14 cellular contexts compared by ENCODE assay signal in genomic region chr16:68298312-68298711, GRCh38. TPM values are rescaled to one million over a fixed set of nuclear protein-coding genes. Genes with fewer than 3 reads are reported as not detected.
A peak's percentile ranks its signal among the peaks of the same experiment; 100 is the strongest.
DNase-seq lines count a peak whose midpoint lies in the region; ATAC-seq and TF ChIP-seq lines count a peak whose summit lies in the region.
"Had no signal": no experiment of that assay in that cellular context is flagged by ENCODE, and none has a peak within 500 bp of the region (broad histone marks: within the 10 kb centered on the region; RNA-seq: fewer than 3 reads in every experiment).

No MANE protein-coding gene starts in this region.

- H3K9me2 ChIP-seq in HCT116 (ENCODE audit: insufficient read depth): no peaks in the 10 kb centered on the region

- H3K4me3 Mint-ChIP-seq in CD4-positive, CD25-positive, alpha-beta regulatory T cell: no peak overlapping the region
- no peak overlapping the region for H3K4me3 Mint-ChIP-seq in central memory CD8-positive, alpha-beta T cell
- no peak overlapping the region for H3K4me3 Mint-ChIP-seq in naive thymus-derived CD8-positive, alpha-beta T cell

- H3K36me3 Mint-ChIP-seq in CD4-positive, CD25-positive, alpha-beta regulatory T cell: peaks cover 56% of the 10 kb centered on the region
- peaks cover 59% of the 10 kb centered on the region for H3K36me3 Mint-ChIP-seq in central memory CD8-positive, alpha-beta T cell (ENCODE audit: insufficient read depth)
- H3K36me3 Mint-ChIP-seq in naive thymus-derived CD8-positive, alpha-beta T cell: peaks cover 8 to 96% (median 28%) of the 10 kb centered on the region in 3 donors

- CTCF ChIA-PET in HCT116 (lab: Charles Lee): no interaction called here

- TF ChIP-seq POLR2A in HCT116 (IDR thresholded peaks at IDR 0.05; ENCODE audit: borderline replicate concordance, extremely low read depth, insufficient read depth, insufficient read length): no peak

- H3K4me1 Mint-ChIP-seq in CD4-positive, CD25-positive, alpha-beta regulatory T cell: peaks cover 12 to 55% (median 21%) of the 10 kb centered on the region in 4 donors
- peaks cover 25% of the 10 kb centered on the region for H3K4me1 Mint-ChIP-seq in central memory CD8-positive, alpha-beta T cell
- H3K4me1 Mint-ChIP-seq in naive thymus-derived CD8-positive, alpha-beta T cell: peaks cover 13 to 50% (median 33%) of the 10 kb centered on the region in 4 donors

- POLR2A ChIA-PET in HCT116 (lab: Charles Lee): no interaction called here
- POLR2A ChIA-PET in naive thymus-derived CD8-positive, alpha-beta T cell (lab: Charles Lee): interaction anchor here (0.9 to 34.3 kb wide), 2 partner anchors 11 to 23 kb away, joined by 4 to 1294 read pairs; partner anchors contain the start of gene SLC7A6

- no peaks in the 10 kb centered on the region for H3K4me1 ChIP-seq in CD4-positive, CD25-positive, alpha-beta regulatory T cell (ENCODE audit: control insufficient read depth, insufficient read depth, low read length, poor library complexity, severe bottlenecking)
- no peaks in the 10 kb centered on the region for H3K4me1 ChIP-seq in HCT116 (ENCODE audit: control insufficient read depth in 1 of 2, insufficient read depth in 2 of 2, low read length in 2 of 2)
- H3K4me1 ChIP-seq in colonic mucosa: no peaks in the 10 kb centered on the region

- H3K36me3 ChIP-seq in CD4-positive, CD25-positive, alpha-beta regulatory T cell (ENCODE audit: control insufficient read depth, insufficient read depth, low read length): peaks cover 94% of the 10 kb centered on the region
- H3K36me3 ChIP-seq in HCT116 (ENCODE audit: control insufficient read depth in 1 of 2, insufficient read depth in 2 of 2, low read length in 2 of 2) (peaks cover 32 to 72% of the 10 kb centered on the region in 2 experiments), colonic mucosa (peaks cover 18% of the 10 kb centered on the region)

- no peak for ATAC-seq in CD4-positive, CD25-positive, alpha-beta regulatory T cell (ENCODE audit: low read depth in 2 of 2)
- no peak for ATAC-seq in HCT116
- no peak for ATAC-seq in central memory CD8-positive, alpha-beta T cell (replicated peaks; ENCODE audit: extremely low read depth, poor library complexity, severe bottlenecking)
- no peak for ATAC-seq in naive thymus-derived CD8-positive, alpha-beta T cell

- no peak overlapping the region for H3K27ac ChIP-seq in CD4-positive, CD25-positive, alpha-beta regulatory T cell (ENCODE audit: insufficient read depth, low read length, poor library complexity, severe bottlenecking)
- H3K27ac ChIP-seq in HCT116 (ENCODE audit: low read depth, low read length) (0 out of 2 replicates have a peak overlapping the region, but pooled peaks have one; percentile 10), colonic mucosa (no peak overlapping the region)
- H3K27ac ChIP-seq: C4-2B had no signal

- H3K9me3 Mint-ChIP-seq in CD4-positive, CD25-positive, alpha-beta regulatory T cell: no peaks in the 10 kb centered on the region
- H3K9me3 Mint-ChIP-seq in central memory CD8-positive, alpha-beta T cell: no peaks in the 10 kb centered on the region
- H3K9me3 Mint-ChIP-seq in naive thymus-derived CD8-positive, alpha-beta T cell: no peaks in the 10 kb centered on the region

- H3K4me3 ChIP-seq in CD4-positive, CD25-positive, alpha-beta regulatory T cell (ENCODE audit: low read depth, low read length): no peak overlapping the region
- no peak overlapping the region for H3K4me3 ChIP-seq in HCT116 (replicated peaks in 1 of 2; ENCODE audit: low read depth in 1 of 2, low read length in 2 of 2)
- H3K4me3 ChIP-seq in colonic mucosa: no peak overlapping the region

- intact Hi-C loops in HCT116 (cut with micrococcal nuclease) (no loop called here), colonic mucosa (cut with DNase I) (no loop called here)

- no peak for TF ChIP-seq RAD21 in HCT116 (IDR thresholded peaks at IDR 0.05; ENCODE audit: low read depth)

- H3K79me2 ChIP-seq in HCT116 (ENCODE audit: insufficient read depth, low read length): peaks cover 7% of the 10 kb centered on the region; the same call in 1 of the 2 replicates

- no peaks in the 10 kb centered on the region for H3K27me3 Mint-ChIP-seq in CD4-positive, CD25-positive, alpha-beta regulatory T cell
- no peaks in the 10 kb centered on the region for H3K27me3 Mint-ChIP-seq in central memory CD8-positive, alpha-beta T cell
- H3K27me3 Mint-ChIP-seq in naive thymus-derived CD8-positive, alpha-beta T cell: no peaks in the 10 kb centered on the region

- H3K27me3 ChIP-seq in CD4-positive, CD25-positive, alpha-beta regulatory T cell (ENCODE audit: control insufficient read depth, insufficient read depth, low read length): no peaks in the 10 kb centered on the region
- no peaks in the 10 kb centered on the region for H3K27me3 ChIP-seq in HCT116 (ENCODE audit: insufficient read depth, low read length)
- no peaks in the 10 kb centered on the region for H3K27me3 ChIP-seq in colonic mucosa

- TF ChIP-seq CTCF in HCT116 (IDR thresholded peaks at IDR 0.05 in 2 of 3, conservative IDR thresholded peaks at IDR 0.05 in 1 of 3; ENCODE audit: borderline replicate concordance in 1 of 3, insufficient read depth in 1 of 3, low read depth in 2 of 3, low read length in 2 of 3) (no peak), colonic mucosa (IDR thresholded peaks at IDR 0.05) (no peak)

- no TSS peak for BruUV-seq in HCT116 (replicated peaks; lab: Mats Ljungman, UMichigan)

- H3K9me3 ChIP-seq in CD4-positive, CD25-positive, alpha-beta regulatory T cell (ENCODE audit: control insufficient read depth in 2 of 2, low read length in 2 of 2): no peaks in the 10 kb centered on the region
- no peaks in the 10 kb centered on the region for H3K9me3 ChIP-seq in HCT116 (ENCODE audit: control insufficient read depth in 1 of 2, insufficient read depth in 1 of 2, low read depth in 1 of 2, low read length in 2 of 2)
- no peaks in the 10 kb centered on the region for H3K9me3 ChIP-seq in colonic mucosa

- H4K20me1 ChIP-seq in HCT116 (ENCODE audit: insufficient read depth): no peaks in the 10 kb centered on the region

- H3K9ac ChIP-seq in HCT116 (ENCODE audit: low read length) (no peak overlapping the region), colonic mucosa (ENCODE audit: low read depth in 2 of 2, low read length in 2 of 2) (no peak overlapping the region)

- no peak overlapping the region for H3K4me2 ChIP-seq in HCT116 (ENCODE audit: low read length)

- peak overlapping the region in 2 of 3 donors; percentile 21 to 52 for H3K27ac Mint-ChIP-seq in CD4-positive, CD25-positive, alpha-beta regulatory T cell
- peak overlapping the region; percentile 25 for H3K27ac Mint-ChIP-seq in central memory CD8-positive, alpha-beta T cell (ENCODE audit: low read depth)
- H3K27ac Mint-ChIP-seq in naive thymus-derived CD8-positive, alpha-beta T cell: peak overlapping the region in 8 of 10 donors; percentile 19 to 77 (median 50)

- no peak for DNase-seq in CD4-positive, CD25-positive, alpha-beta regulatory T cell
- DNase-seq in HCT116 (ENCODE audit: low read depth, low spot score) (no peak), colonic mucosa (no peak), Kasumi-1 (lab: John Stamatoyannopoulos, UW) (no peak), NCI-H187 treated with DMSO at 0.1 percent for 48 hours (lab: John Stamatoyannopoulos, UW) (no peak), NOMO-1 treated with dmso at 0.1 percent for 144 hours (lab: John Stamatoyannopoulos, UW; ENCODE audit: unreplicated experiment) (no peak)
- DNase-seq in central memory CD8-positive, alpha-beta T cell (ENCODE audit: low spot score in 2 of 2): no peak
- no peak for DNase-seq in naive thymus-derived CD8-positive, alpha-beta T cell
- DNase-seq: activated CD8-positive, alpha-beta memory T cell treated with anti-CD3 and anti-CD28 coated beads, Interleukin-2, amount 50 U/mL, for 4 hours; NCI-H1436 treated with DMSO at 0.1 percent for 48 hours; NCI-H748 treated with DMSO at 0.1 percent for 48 hours; retina; SHP77 treated with DMSO at 0.1 percent for 48 hours had no signal

- RAD21 ChIA-PET in HCT116 (lab: Charles Lee; ENCODE audit: low non-redundant PET in 1 of 2, low total read pairs in 2 of 2, uncharacterized antibody in 2 of 2, unreplicated experiment in 2 of 2): no interaction called here

- H2AFZ ChIP-seq in HCT116 (ENCODE audit: low read depth, low read length, poor library complexity, severe bottlenecking): no peak overlapping the region

TF ChIP-seq in HCT116, 20 proteins besides CTCF, POLR2A, EP300 and RAD21:
- TF ChIP-seq CEBPB (IDR thresholded peaks at IDR 0.05; ENCODE audit: low read depth): no peak
- TF ChIP-seq EGR1 (IDR thresholded peaks at IDR 0.05; ENCODE audit: low read depth): no peak

RNA-seq across cellular contexts. Expression of gene SLC7A6OS, which starts 12.4 kb away (rescaled TPM):
- total RNA-seq in CD4-positive, CD25-positive, alpha-beta regulatory T cell: 38.4 TPM
- 10 to 100 TPM; 23.7 to 28.0 (median 26.8) TPM for polyA plus RNA-seq in CD4-positive, CD25-positive, alpha-beta regulatory T cell
- 16.4 TPM for total RNA-seq in HCT116 (2021; ENCODE audit: unreplicated experiment)
- 8.4 and 9.2 TPM in 2 replicates for polyA plus RNA-seq in HCT116 (2012)
- 10 to 100 TPM; 46.0 to 52.0 TPM for total RNA-seq in naive thymus-derived CD8-positive, alpha-beta T cell
- 10 to 100 TPM; 18.8 to 27.5 (median 23.3) TPM for polyA plus RNA-seq in naive thymus-derived CD8-positive, alpha-beta T cell
- 10 to 100 TPM; 15.2 to 16.6 TPM for total RNA-seq in colonic mucosa

RNA-seq across cellular contexts. Expression of gene PRMT7, which starts 12.5 kb away (rescaled TPM):
- total RNA-seq in CD4-positive, CD25-positive, alpha-beta regulatory T cell: 53.8 TPM
- polyA plus RNA-seq in CD4-positive, CD25-positive, alpha-beta regulatory T cell: 10 to 100 TPM; 32.4 to 34.8 (median 34.1) TPM
- total RNA-seq in HCT116 (2021; ENCODE audit: unreplicated experiment): 34.4 TPM
- polyA plus RNA-seq in HCT116 (2012): 24.3 and 27.7 TPM in 2 replicates
- total RNA-seq in naive thymus-derived CD8-positive, alpha-beta T cell: 100 to 1,000 TPM; 110 to 112 TPM
- polyA plus RNA-seq in naive thymus-derived CD8-positive, alpha-beta T cell: 10 to 100 TPM; 35.7 to 49.9 (median 43.2) TPM
- 10 to 100 TPM; 18.0 to 45.4 TPM for total RNA-seq in colonic mucosa

RNA-seq across cellular contexts. Expression of gene SLC7A6, which starts 34.0 kb away (rescaled TPM):
- total RNA-seq in CD4-positive, CD25-positive, alpha-beta regulatory T cell: 141 TPM
- 10 to 100 TPM; 10.7 to 21.4 (median 17.4) TPM for polyA plus RNA-seq in CD4-positive, CD25-positive, alpha-beta regulatory T cell
- 28.5 TPM for total RNA-seq in HCT116 (2021; ENCODE audit: unreplicated experiment)
- 8.3 and 9.1 TPM in 2 replicates for polyA plus RNA-seq in HCT116 (2012)
- total RNA-seq in naive thymus-derived CD8-positive, alpha-beta T cell: 100 to 1,000 TPM; 211 to 228 TPM
- polyA plus RNA-seq in naive thymus-derived CD8-positive, alpha-beta T cell: 10 to 100 TPM; 14.3 to 20.2 (median 19.2) TPM
- total RNA-seq in colonic mucosa: 10 to 100 TPM; 22.0 to 42.2 TPM

RNA-seq across cellular contexts. Expression of gene PLA2G15, which starts 53.1 kb away (rescaled TPM):
- 9.4 TPM for total RNA-seq in CD4-positive, CD25-positive, alpha-beta regulatory T cell
- polyA plus RNA-seq in CD4-positive, CD25-positive, alpha-beta regulatory T cell: 10 to 100 TPM in 1 of 4 donors, 1 to 10 TPM in 3; 7.5 to 10.3 (median 8.8) TPM
- total RNA-seq in HCT116 (2021; ENCODE audit: unreplicated experiment) (7.5 TPM), colonic mucosa (10 to 100 TPM; 11.6 to 13.9 TPM)
- polyA plus RNA-seq in HCT116 (2012): 7.7 and 8.0 TPM in 2 replicates
- total RNA-seq in naive thymus-derived CD8-positive, alpha-beta T cell: 1 to 10 TPM; 6.3 to 8.0 TPM
- 1 to 10 TPM; 2.4 to 9.6 (median 4.6) TPM for polyA plus RNA-seq in naive thymus-derived CD8-positive, alpha-beta T cell
